In the genomic region with DNA sequence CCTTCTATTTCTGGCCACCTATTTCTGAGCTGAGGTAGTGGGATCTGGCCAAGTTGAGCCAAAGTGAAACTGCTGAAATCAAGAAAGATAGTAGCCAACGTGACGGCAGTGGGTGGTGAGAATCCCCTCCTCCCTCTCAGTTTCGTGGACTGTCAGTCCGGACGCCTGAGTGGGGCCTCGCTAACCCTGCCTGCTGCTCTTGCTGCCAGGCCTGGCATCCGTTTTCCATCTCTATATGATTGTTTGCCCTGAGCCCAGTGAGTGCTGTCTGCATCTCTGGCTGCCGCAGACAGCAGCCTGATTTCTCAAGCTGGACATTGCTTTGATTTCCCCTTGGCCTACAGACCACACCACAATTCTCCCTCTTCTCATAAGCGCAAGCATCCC, we compare ENCODE assay signal across 26 cellular contexts. TPM values are rescaled to one million over a fixed set of nuclear protein-coding genes. Genes with fewer than 3 reads are reported as not detected.
DNase-seq lines count a peak whose midpoint lies in the region; ATAC-seq and TF ChIP-seq lines count a peak whose summit lies in the region.
"Had no signal": no experiment of that assay in that cellular context is flagged by ENCODE, and none has a peak within 500 bp of the region (broad histone marks: within the 10 kb centered on the region; RNA-seq: fewer than 3 reads in every experiment).

No MANE protein-coding gene starts in this region.

- H3K36me3 ChIP-seq in heart left ventricle (no peaks in the 10 kb centered on the region), esophagus muscularis mucosa (no peaks in the 10 kb centered on the region), gastrocnemius medialis (no peaks in the 10 kb centered on the region), WERI-Rb-1 (no peaks in the 10 kb centered on the region)
- H3K36me3 ChIP-seq: BE2C, MG63, uterus had no signal

- H3K27me3 ChIP-seq in heart left ventricle (peaks cover 0 to 4% (median 0%) of the 10 kb centered on the region in 9 donors), esophagus muscularis mucosa (peaks cover 0 to under 1% (median 0%) of the 10 kb centered on the region in 4 donors), gastrocnemius medialis (no peaks in the 10 kb centered on the region), WERI-Rb-1 (ENCODE audit: insufficient read depth, low read depth, severe bottlenecking) (peaks cover 52% of the 10 kb centered on the region)
- H3K27me3 ChIP-seq: BE2C, MG63, uterus had no signal

- no peak for TF ChIP-seq CTCF in heart left ventricle (IDR thresholded peaks at IDR 0.05)
- no peak for TF ChIP-seq CTCF in esophagus muscularis mucosa (IDR thresholded peaks at IDR 0.05)
- no peak for TF ChIP-seq CTCF in gastrocnemius medialis (IDR thresholded peaks at IDR 0.05 in 4 of 5, conservative IDR thresholded peaks at IDR 0.05 in 1 of 5)
- no peak for TF ChIP-seq CTCF in type B pancreatic cell (conservative IDR thresholded peaks at IDR 0.05)
- TF ChIP-seq CTCF in WERI-Rb-1 (IDR thresholded peaks at IDR 0.05; ENCODE audit: low read depth, low read length) = no peak

- TF ChIP-seq POLR2A in heart left ventricle (IDR thresholded peaks at IDR 0.05) (no peak), esophagus muscularis mucosa (IDR thresholded peaks at IDR 0.05; ENCODE audit: low read depth) (no peak), gastrocnemius medialis (IDR thresholded peaks at IDR 0.05) (no peak)

- 37 to 60% (median 43%) methylated on average over 9 of the region's 9 CpGs for WGBS in heart left ventricle, 4 donors
- 55% methylated on average over 9 of the region's 9 CpGs for WGBS in esophagus muscularis mucosa

- intact Hi-C loops in heart left ventricle (cut with DNase I) (no loop called here), cardiac septum (cut with DNase I) (no loop called here), esophagus muscularis mucosa (cut with DNase I) (no loop called here), gastrocnemius medialis (cut with DNase I; ENCODE audit: low total_unique reads) (no loop called here)

- in situ Hi-C loops in gastrocnemius medialis (cut with MboI; ENCODE audit: low sequenced_read_pairs in 4 of 4) = no loop called here

- no peaks in the 10 kb centered on the region for H3K9me3 ChIP-seq in heart left ventricle
- no peaks in the 10 kb centered on the region for H3K9me3 ChIP-seq in esophagus muscularis mucosa
- H3K9me3 ChIP-seq in gastrocnemius medialis = no peaks in the 10 kb centered on the region
- H3K9me3 ChIP-seq in WERI-Rb-1 (ENCODE audit: severe bottlenecking) = no peaks in the 10 kb centered on the region
- H3K9me3 ChIP-seq: BE2C, MG63, uterus had no signal

- H3K4me1 ChIP-seq in heart left ventricle (peaks cover 0 to 3% (median 0%) of the 10 kb centered on the region in 12 donors), esophagus muscularis mucosa (peaks cover 0 to 10% (median 8%) of the 10 kb centered on the region in 4 donors), gastrocnemius medialis (no peaks in the 10 kb centered on the region)
- H3K4me1 ChIP-seq: BE2C, uterus had no signal

- ATAC-seq in heart left ventricle = peak in 3 of 4 donors; percentile 41 to 50 (median 49)
- no peak for ATAC-seq in gastrocnemius medialis

- no peak overlapping the region for H3K27ac Mint-ChIP-seq in type B pancreatic cell
- H3K27ac Mint-ChIP-seq: activated naive CD4-positive, alpha-beta T cell treated with anti-CD3 and anti-CD28 coated beads, Interleukin-2, amount 10 ng/mL, durations not matched to agents 7 days and 5 days; dendritic cell treated with granulocyte-macrophage colony-stimulating factor and Interleukin-4, amounts not matched to agents 40 ng/mL and 50 ng/mL, for 4 days had no signal

- no peak for TF ChIP-seq EP300 in esophagus muscularis mucosa (IDR thresholded peaks at IDR 0.05)

- peaks cover 43% of the 10 kb centered on the region for H3K27me3 Mint-ChIP-seq in type B pancreatic cell
- H3K27me3 Mint-ChIP-seq: activated naive CD4-positive, alpha-beta T cell treated with anti-CD3 and anti-CD28 coated beads, Interleukin-2, amount 10 ng/mL, durations not matched to agents 7 days and 5 days had no signal

- H3K4me1 Mint-ChIP-seq in type B pancreatic cell (ENCODE audit: unreplicated experiment) = peaks cover 13% of the 10 kb centered on the region
- H3K4me1 Mint-ChIP-seq: activated naive CD4-positive, alpha-beta T cell treated with anti-CD3 and anti-CD28 coated beads, Interleukin-2, amount 10 ng/mL, durations not matched to agents 7 days and 5 days had no signal

- H3K4me3 ChIP-seq in heart left ventricle (peak overlapping the region in 2 of 12 donors; percentile 20 to 32), esophagus muscularis mucosa (peak overlapping the region; percentile 10 to 24 (median 17)), gastrocnemius medialis (peak overlapping the region; percentile 17 to 35 (median 22)), WERI-Rb-1 (ENCODE audit: low read depth, low read length) (no peak overlapping the region)
- H3K4me3 ChIP-seq: MG63, uterus had no signal

- H3K27ac ChIP-seq in heart left ventricle = peak overlapping the region in 2 of 12 donors; percentile 2 to 64
- H3K27ac ChIP-seq in esophagus muscularis mucosa (replicated peaks in 1 of 4) = no peak overlapping the region
- no peak overlapping the region for H3K27ac ChIP-seq in gastrocnemius medialis
- H3K27ac ChIP-seq in WERI-Rb-1 = no peak overlapping the region
- H3K27ac ChIP-seq: uterus had no signal

- H3K9me3 Mint-ChIP-seq in type B pancreatic cell = peaks cover 5% of the 10 kb centered on the region
- H3K9me3 Mint-ChIP-seq: activated naive CD4-positive, alpha-beta T cell treated with anti-CD3 and anti-CD28 coated beads, Interleukin-2, amount 10 ng/mL, durations not matched to agents 7 days and 5 days; dendritic cell treated with granulocyte-macrophage colony-stimulating factor and Interleukin-4, amounts not matched to agents 40 ng/mL and 50 ng/mL, for 4 days had no signal

- no peak overlapping the region for H3K4me3 Mint-ChIP-seq in type B pancreatic cell
- H3K4me3 Mint-ChIP-seq: activated naive CD4-positive, alpha-beta T cell treated with anti-CD3 and anti-CD28 coated beads, Interleukin-2, amount 10 ng/mL, durations not matched to agents 7 days and 5 days; dendritic cell treated with granulocyte-macrophage colony-stimulating factor and Interleukin-4, amounts not matched to agents 40 ng/mL and 50 ng/mL, for 4 days had no signal

- H3K36me3 Mint-ChIP-seq in type B pancreatic cell = no peaks in the 10 kb centered on the region
- H3K36me3 Mint-ChIP-seq: activated naive CD4-positive, alpha-beta T cell treated with anti-CD3 and anti-CD28 coated beads, Interleukin-2, amount 10 ng/mL, durations not matched to agents 7 days and 5 days had no signal

- DNase-seq in heart left ventricle (no peak), cardiac septum (ENCODE audit: low spot score) (no peak), esophagus muscularis mucosa (ENCODE audit: extremely low spot score) (no peak), gastrocnemius medialis (no peak), type B pancreatic cell (ENCODE audit: extremely low spot score, unreplicated experiment) (peak; percentile 45), ureter (ENCODE audit: low spot score) (no peak), WERI-Rb-1 (no peak), DMS79 treated with DMSO at 0.1 percent for 48 hours (lab: John Stamatoyannopoulos, UW) (no peak)
- DNase-seq: activated CD4-positive, alpha-beta T cell treated with anti-CD3 and anti-CD28 coated beads for 48 hours; activated naive CD4-positive, alpha-beta T cell treated with anti-CD3 and anti-CD28 coated beads, Interleukin-2, amount 10 ng/mL, durations not matched to agents 7 days and 5 days; BE2C; central memory CD4-positive, alpha-beta T cell; GDM1; KBM-7; kidney; mesendoderm; NCI-H524; stimulated activated CD4-positive, alpha-beta T cell treated with anti-CD3 and anti-CD28 coated beads, Interleukin-12 subunit alpha, Interleukin-12 subunit beta, amount 100 ng/mL, for 4 hours; stimulated activated CD4-positive, alpha-beta T cell treated with anti-CD3 and anti-CD28 coated beads, Interleukin-4, amount 100 ng/mL, for 4 hours; stimulated activated naive CD4-positive, alpha-beta T cell treated with Interleukin-2 at 50 U/mL for 16 hours; T-helper 2 cell; uterus had no signal

RNA-seq across cellular contexts. Expression of a gene that starts 23.5 kb away (rescaled TPM):
- total RNA-seq in heart left ventricle (under 1 TPM in 1 of 9 donors, not detected in 8; 0.44 TPM), cardiac septum (0.35 TPM), esophagus muscularis mucosa (not detected), gastrocnemius medialis (under 1 TPM in 2 of 4 donors, not detected in 2; 0.10 to 0.24 TPM), type B pancreatic cell (ENCODE audit: low replicate concordance) (0.43 and 2.7 TPM in 2 replicates), ureter (not detected)
- polyA plus RNA-seq in heart left ventricle = not detected
- total RNA-seq: glomerular endothelial cell, kidney, SK-MEL-5, uterus had no signal

Comparison
In these comparisons a context has a peak if more than half of its experiments do, and no peak if none do; other contexts are left out.
1. ATAC-seq: peak in heart left ventricle (3 of 4); none in gastrocnemius medialis (0 of 2).